Comparison of ENCODE assay signal across 20 cellular contexts in genomic region chr19:7979559-7979958, GRCh38.
"Had no signal": no experiment of that assay in that cellular context is flagged by ENCODE, and none has a peak within 500 bp of the region (broad histone marks: within the 10 kb centered on the region; RNA-seq: fewer than 3 reads in every experiment).

No MANE protein-coding gene starts in this region.

- H3K4me3 ChIP-seq: body of pancreas, hepatocyte, lung, sigmoid colon, smooth muscle cell, testis, uterus had no signal

- H3K27me3 ChIP-seq: body of pancreas, hepatocyte, sigmoid colon, testis, uterus had no signal

- DNase-seq: activated CD4-positive, alpha-beta T cell treated with anti-CD3 and anti-CD28 coated beads for 1 hour; activated CD4-positive, alpha-beta T cell treated with anti-CD3 and anti-CD28 coated beads, Interleukin-2, amount 50 U/mL, for 1 hour; activated CD8-positive, alpha-beta T cell treated with anti-CD3 and anti-CD28 coated beads, Interleukin-2, amount 10 ng/mL, durations not matched to agents 7 days and 5 days; activated gamma-delta T cell; anterior cingulate cortex; body of pancreas; effector CD4-positive, alpha-beta T cell; naive thymus-derived CD4-positive, alpha-beta T cell; sigmoid colon; stimulated activated CD4-positive, alpha-beta T cell treated with anti-CD3 and anti-CD28 coated beads, Interleukin-2, amount 100 ng/mL, for 48 hours; stimulated activated CD8-positive, alpha-beta memory T cell treated with anti-CD3 and anti-CD28 coated beads, Interleukin-4, amount 100 ng/mL, for 48 hours; stimulated activated naive B cell treated with anti-CD40 and anti-IgM and Interleukin-4, amounts not matched to agents 10 μg/mL and 1 μg/mL and 100 μg/mL, for 72 hours; T-helper 1 cell; T-helper 9 cell; testis; trophoblast cell; uterus had no signal

- ATAC-seq: activated CD8-positive, alpha-beta T cell treated with anti-CD3 and anti-CD28 coated beads, Interleukin-2, amount 10 ng/mL, durations not matched to agents 7 days and 5 days; body of pancreas; naive thymus-derived CD4-positive, alpha-beta T cell; stimulated activated naive B cell treated with anti-CD40 and anti-IgM and Interleukin-4, amounts not matched to agents 10 μg/mL and 1 μg/mL and 100 μg/mL, for 72 hours had no signal

- H3K4me1 ChIP-seq: body of pancreas, testis, uterus had no signal

- H3K36me3 ChIP-seq: uterus had no signal

- H3K27ac ChIP-seq: body of pancreas, hepatocyte, sigmoid colon, testis, uterus had no signal

- H3K9me3 ChIP-seq: body of pancreas, sigmoid colon, testis, uterus had no signal
